1 cellular context compared by ENCODE assay signal in the genomic region with DNA sequence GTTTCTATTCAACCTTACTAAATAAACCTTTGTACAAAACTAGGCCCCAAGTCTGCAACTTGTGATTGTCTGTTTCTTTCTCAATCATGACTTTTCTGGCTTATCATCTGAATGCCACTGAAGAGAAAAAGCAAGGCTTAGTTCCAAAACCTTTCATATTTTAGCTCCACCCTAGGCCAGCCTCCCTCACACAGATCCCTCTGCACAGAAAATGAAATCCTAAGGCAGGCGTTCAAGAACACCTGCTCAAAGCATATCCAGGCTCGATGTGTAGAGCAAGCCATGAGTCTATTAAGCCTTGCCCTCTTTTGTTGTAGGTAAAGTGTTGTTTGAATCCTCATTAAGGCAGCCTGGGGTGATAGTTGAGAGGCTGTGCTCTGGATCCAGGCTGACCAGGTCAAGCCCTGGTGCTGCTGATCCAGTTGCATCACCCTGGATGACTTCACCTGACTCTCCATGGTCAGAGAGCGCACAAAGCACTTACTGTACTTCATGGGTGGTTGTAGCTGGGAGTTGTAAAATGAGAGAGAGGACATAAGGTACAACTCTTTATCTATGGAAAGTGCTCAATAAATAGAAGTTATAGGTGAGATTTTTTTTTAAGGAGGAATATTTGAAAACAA.
TF ChIP-seq lines count a peak whose summit lies in the region.

No MANE protein-coding gene starts in this region.

TF ChIP-seq in HepG2, 621 proteins besides CTCF, POLR2A, EP300 and RAD21 (continued from another document and continues in another):
- TF ChIP-seq ATF3 (CRISPR knock-in tag; IDR thresholded peaks at IDR 0.05) (peak; percentile 96), XRCC5 (optimal IDR thresholded peaks at IDR 0.05; ENCODE audit: low read length) (peak; percentile 25), U2AF2 (IDR thresholded peaks at IDR 0.05; ENCODE audit: low read depth, low read length) (no peak), ZNF260 (CRISPR knock-in tag; IDR thresholded peaks at IDR 0.05; ENCODE audit: borderline replicate concordance, low read depth) (no peak), CEBPG (CRISPR knock-in tag; IDR thresholded peaks at IDR 0.05) (peak; percentile 95), ZNF12 (CRISPR knock-in tag; IDR thresholded peaks at IDR 0.05) (peak; percentile 36; the same call in 1 of the 2 replicates), ZBTB7A (CRISPR knock-in tag; IDR thresholded peaks at IDR 0.05) (no peak), HDAC2 (CRISPR knock-in tag; IDR thresholded peaks at IDR 0.05) (no peak), ZBTB33 (CRISPR knock-in tag; IDR thresholded peaks at IDR 0.05) (0 out of 2 replicates have a peak, but pooled peaks have one; percentile 22), SOX13 (IDR thresholded peaks at IDR 0.05) (no peak), SOX13 (CRISPR knock-in tag; conservative IDR thresholded peaks at IDR 0.05 in 1 of 2, IDR thresholded peaks at IDR 0.05 in 1 of 2) (peak in 1 of 2 experiments; percentile 23; a peak in 1 of 4 replicates), ZBTB4 (CRISPR knock-in tag; IDR thresholded peaks at IDR 0.05; ENCODE audit: borderline replicate concordance) (no peak), ZNF556 (CRISPR knock-in tag; IDR thresholded peaks at IDR 0.05; ENCODE audit: borderline replicate concordance) (peak; percentile 70; the same call in 1 of the 2 replicates), NCOA5 (CRISPR knock-in tag; IDR thresholded peaks at IDR 0.05) (no peak), TP53 (CRISPR knock-in tag; conservative IDR thresholded peaks at IDR 0.05) (no peak), REPIN1 (CRISPR knock-in tag; IDR thresholded peaks at IDR 0.05; ENCODE audit: borderline replicate concordance, low read depth) (peak; percentile 42; the same call in 1 of the 2 replicates), JUN (CRISPR knock-in tag; IDR thresholded peaks at IDR 0.05) (peak; percentile 66; the same call in 1 of the 2 replicates), HMG20A (CRISPR knock-in tag; IDR thresholded peaks at IDR 0.05; ENCODE audit: borderline replicate concordance) (peak; percentile 33; the same call in 1 of the 2 replicates), CBX5 (CRISPR knock-in tag; IDR thresholded peaks at IDR 0.05; ENCODE audit: borderline replicate concordance) (peak; percentile 37; the same call in 1 of the 2 replicates), MNT (IDR thresholded peaks at IDR 0.05) (no peak), SOX6 (IDR thresholded peaks at IDR 0.05) (no peak), SOX6 (CRISPR knock-in tag; IDR thresholded peaks at IDR 0.05) (peak; percentile 62), DMAP1 (CRISPR knock-in tag; IDR thresholded peaks at IDR 0.05) (0 out of 2 replicates have a peak, but pooled peaks have one; percentile 37), RBM22 (optimal IDR thresholded peaks at IDR 0.05; ENCODE audit: low read length) (no peak), GATAD2A (CRISPR knock-in tag; IDR thresholded peaks at IDR 0.05) (peak; percentile 51; the same call in 1 of the 2 replicates), MED1 (CRISPR knock-in tag; IDR thresholded peaks at IDR 0.05) (peak; percentile 39; the same call in 1 of the 2 replicates), POGZ (CRISPR knock-in tag; IDR thresholded peaks at IDR 0.05) (peak; percentile 70), ATF7 (IDR thresholded peaks at IDR 0.05) (peak; percentile 56; the same call in 1 of the 2 replicates), ATF7 (CRISPR knock-in tag; IDR thresholded peaks at IDR 0.05) (0 out of 2 replicates have a peak, but pooled peaks have one; percentile 38), ZMYM4 (CRISPR knock-in tag; IDR thresholded peaks at IDR 0.05) (0 out of 2 replicates have a peak, but pooled peaks have one; percentile 46), NR2C2 (CRISPR knock-in tag; IDR thresholded peaks at IDR 0.05; ENCODE audit: borderline replicate concordance) (peak; percentile 41; the same call in 1 of the 2 replicates), ATF2 (CRISPR knock-in tag; IDR thresholded peaks at IDR 0.05) (peak; percentile 77; the same call in 1 of the 2 replicates), CEBPB (IDR thresholded peaks at IDR 0.05; ENCODE audit: borderline replicate concordance, low read depth, low read length) (peak; percentile 93), EED (CRISPR knock-in tag; IDR thresholded peaks at IDR 0.05) (no peak), PATZ1 (CRISPR knock-in tag; IDR thresholded peaks at IDR 0.05) (0 out of 2 replicates have a peak, but pooled peaks have one; percentile 11), RARA (CRISPR knock-in tag; IDR thresholded peaks at IDR 0.05) (peak; percentile 22; the same call in 1 of the 2 replicates), SALL1 (CRISPR knock-in tag; IDR thresholded peaks at IDR 0.05) (peak; percentile 62; the same call in 1 of the 2 replicates), FOSL2 (CRISPR knock-in tag; IDR thresholded peaks at IDR 0.05) (peak; percentile 76), THAP11 (CRISPR knock-in tag; IDR thresholded peaks at IDR 0.05) (0 out of 2 replicates have a peak, but pooled peaks have one; percentile 19), NR2F6 (IDR thresholded peaks at IDR 0.05) (peak; percentile 36; the same call in 1 of the 2 replicates), NR2F6 (CRISPR knock-in tag; IDR thresholded peaks at IDR 0.05) (no peak), ZNF644 (CRISPR knock-in tag; IDR thresholded peaks at IDR 0.05; ENCODE audit: low read depth) (peak; percentile 93)
- TF ChIP-seq, protein P1, sequence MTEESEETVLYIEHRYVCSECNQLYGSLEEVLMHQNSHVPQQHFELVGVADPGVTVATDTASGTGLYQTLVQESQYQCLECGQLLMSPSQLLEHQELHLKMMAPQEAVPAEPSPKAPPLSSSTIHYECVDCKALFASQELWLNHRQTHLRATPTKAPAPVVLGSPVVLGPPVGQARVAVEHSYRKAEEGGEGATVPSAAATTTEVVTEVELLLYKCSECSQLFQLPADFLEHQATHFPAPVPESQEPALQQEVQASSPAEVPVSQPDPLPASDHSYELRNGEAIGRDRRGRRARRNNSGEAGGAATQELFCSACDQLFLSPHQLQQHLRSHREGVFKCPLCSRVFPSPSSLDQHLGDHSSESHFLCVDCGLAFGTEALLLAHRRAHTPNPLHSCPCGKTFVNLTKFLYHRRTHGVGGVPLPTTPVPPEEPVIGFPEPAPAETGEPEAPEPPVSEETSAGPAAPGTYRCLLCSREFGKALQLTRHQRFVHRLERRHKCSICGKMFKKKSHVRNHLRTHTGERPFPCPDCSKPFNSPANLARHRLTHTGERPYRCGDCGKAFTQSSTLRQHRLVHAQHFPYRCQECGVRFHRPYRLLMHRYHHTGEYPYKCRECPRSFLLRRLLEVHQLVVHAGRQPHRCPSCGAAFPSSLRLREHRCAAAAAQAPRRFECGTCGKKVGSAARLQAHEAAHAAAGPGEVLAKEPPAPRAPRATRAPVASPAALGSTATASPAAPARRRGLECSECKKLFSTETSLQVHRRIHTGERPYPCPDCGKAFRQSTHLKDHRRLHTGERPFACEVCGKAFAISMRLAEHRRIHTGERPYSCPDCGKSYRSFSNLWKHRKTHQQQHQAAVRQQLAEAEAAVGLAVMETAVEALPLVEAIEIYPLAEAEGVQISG (CRISPR knock-in tag; IDR thresholded peaks at IDR 0.05): 0 out of 2 replicates have a peak, but pooled peaks have one; percentile 35
- TF ChIP-seq, protein P2, sequence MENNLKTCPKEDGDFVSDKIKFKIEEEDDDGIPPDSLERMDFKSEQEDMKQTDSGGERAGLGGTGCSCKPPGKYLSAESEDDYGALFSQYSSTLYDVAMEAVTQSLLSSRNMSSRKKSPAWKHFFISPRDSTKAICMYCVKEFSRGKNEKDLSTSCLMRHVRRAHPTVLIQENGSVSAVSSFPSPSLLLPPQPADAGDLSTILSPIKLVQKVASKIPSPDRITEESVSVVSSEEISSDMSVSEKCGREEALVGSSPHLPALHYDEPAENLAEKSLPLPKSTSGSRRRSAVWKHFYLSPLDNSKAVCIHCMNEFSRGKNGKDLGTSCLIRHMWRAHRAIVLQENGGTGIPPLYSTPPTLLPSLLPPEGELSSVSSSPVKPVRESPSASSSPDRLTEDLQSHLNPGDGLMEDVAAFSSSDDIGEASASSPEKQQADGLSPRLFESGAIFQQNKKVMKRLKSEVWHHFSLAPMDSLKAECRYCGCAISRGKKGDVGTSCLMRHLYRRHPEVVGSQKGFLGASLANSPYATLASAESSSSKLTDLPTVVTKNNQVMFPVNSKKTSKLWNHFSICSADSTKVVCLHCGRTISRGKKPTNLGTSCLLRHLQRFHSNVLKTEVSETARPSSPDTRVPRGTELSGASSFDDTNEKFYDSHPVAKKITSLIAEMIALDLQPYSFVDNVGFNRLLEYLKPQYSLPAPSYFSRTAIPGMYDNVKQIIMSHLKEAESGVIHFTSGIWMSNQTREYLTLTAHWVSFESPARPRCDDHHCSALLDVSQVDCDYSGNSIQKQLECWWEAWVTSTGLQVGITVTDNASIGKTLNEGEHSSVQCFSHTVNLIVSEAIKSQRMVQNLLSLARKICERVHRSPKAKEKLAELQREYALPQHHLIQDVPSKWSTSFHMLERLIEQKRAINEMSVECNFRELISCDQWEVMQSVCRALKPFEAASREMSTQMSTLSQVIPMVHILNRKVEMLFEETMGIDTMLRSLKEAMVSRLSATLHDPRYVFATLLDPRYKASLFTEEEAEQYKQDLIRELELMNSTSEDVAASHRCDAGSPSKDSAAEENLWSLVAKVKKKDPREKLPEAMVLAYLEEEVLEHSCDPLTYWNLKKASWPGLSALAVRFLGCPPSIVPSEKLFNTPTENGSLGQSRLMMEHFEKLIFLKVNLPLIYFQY (CRISPR knock-in tag; IDR thresholded peaks at IDR 0.05; ENCODE audit: borderline replicate concordance): peak; percentile 89; the same call in 1 of the 2 replicates
